In the genomic region with DNA sequence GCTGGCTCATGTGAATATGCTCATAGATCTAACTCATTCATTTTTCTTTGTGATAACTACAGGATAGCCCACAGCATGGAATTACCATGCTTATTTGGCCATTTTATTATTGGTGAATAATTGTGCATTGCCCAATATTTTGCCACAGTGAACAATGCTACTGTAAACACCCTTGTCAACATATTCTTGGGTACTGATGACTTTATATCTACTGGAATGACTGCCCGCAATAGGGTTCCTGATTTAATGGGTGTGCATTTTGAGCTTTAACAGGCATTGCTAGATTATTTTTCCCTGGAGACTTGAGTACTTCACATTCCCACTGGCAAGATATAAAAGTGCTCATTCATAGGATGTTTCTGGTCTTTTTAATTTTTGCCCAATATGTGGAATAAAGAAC, we compare ENCODE assay signal across 1 cellular context.
TF ChIP-seq lines count a peak whose summit lies in the region.

No MANE protein-coding gene starts in this region.

TF ChIP-seq in IMR-90, 13 proteins besides CTCF, POLR2A, EP300 and RAD21:
- TF ChIP-seq CEBPB (IDR thresholded peaks at IDR 0.05; ENCODE audit: low read depth, low read length) = peak; percentile 43; the same call in 1 of the 2 replicates
- TF ChIP-seq USF2 (IDR thresholded peaks at IDR 0.05; ENCODE audit: low read depth, low read length) = no peak
- TF ChIP-seq RCOR1 (IDR thresholded peaks at IDR 0.05; ENCODE audit: insufficient replicate concordance, low read length) = no peak
- no peak for TF ChIP-seq ELK1 (IDR thresholded peaks at IDR 0.05; ENCODE audit: borderline replicate concordance, low read depth, low read length)
- no peak for TF ChIP-seq NFE2L2 (IDR thresholded peaks at IDR 0.05; ENCODE audit: low read depth, low read length)
